Comparison of ENCODE assay signal across 9 cellular contexts in genomic region chr7:69962077-69962855, GRCh38.
DNase-seq lines count a peak whose midpoint lies in the region; ATAC-seq and TF ChIP-seq lines count a peak whose summit lies in the region.
"Had no signal": no experiment of that assay in that cellular context is flagged by ENCODE, and none has a peak within 500 bp of the region (broad histone marks: within the 10 kb centered on the region; RNA-seq: fewer than 3 reads in every experiment).

No MANE protein-coding gene starts in this region.

- H3K9me3 ChIP-seq in CD4-positive, alpha-beta T cell (ENCODE audit: control insufficient read depth, low read length), result no peaks in the 10 kb centered on the region

- no peaks in the 10 kb centered on the region for H3K27me3 ChIP-seq in CD4-positive, alpha-beta T cell (ENCODE audit: control insufficient read depth, insufficient read depth, low read length)

- H3K4me1 Mint-ChIP-seq in CD4-positive, alpha-beta T cell (ENCODE audit: low read depth), result peaks cover 19% of the 10 kb centered on the region
- H3K4me1 Mint-ChIP-seq in memory B cell, result peaks cover 42% of the 10 kb centered on the region

- no peak for ATAC-seq in CD4-positive, alpha-beta T cell (ENCODE audit: poor library complexity)
- ATAC-seq in HG02884 (IDR thresholded peaks at IDR 0.05; ENCODE audit: unreplicated experiment) (peak; percentile 43), memory B cell (ENCODE audit: low read depth) (peak; percentile 5)

- H3K4me3 Mint-ChIP-seq in CD4-positive, alpha-beta T cell, result peak overlapping the region; percentile 12
- H3K4me3 Mint-ChIP-seq in memory B cell, result peak overlapping the region; percentile 44
- H3K4me3 Mint-ChIP-seq: CD14-positive monocyte had no signal

- peak overlapping the region; percentile 79 for H3K27ac Mint-ChIP-seq in CD4-positive, alpha-beta T cell
- peak overlapping the region; percentile 49 for H3K27ac Mint-ChIP-seq in memory B cell
- H3K27ac Mint-ChIP-seq: CD14-positive monocyte had no signal

- H3K9me3 Mint-ChIP-seq in CD4-positive, alpha-beta T cell, result no peaks in the 10 kb centered on the region
- H3K9me3 Mint-ChIP-seq in memory B cell, result no peaks in the 10 kb centered on the region
- H3K9me3 Mint-ChIP-seq: CD14-positive monocyte had no signal

- H3K27ac ChIP-seq in CD4-positive, alpha-beta T cell (ENCODE audit: low read depth, low read length), result no peak overlapping the region
- H3K27ac ChIP-seq in VCaP, result peak overlapping the region; percentile 58

- intact Hi-C loops in CD4-positive, alpha-beta T cell (cut with DNase I, micrococcal nuclease), result no loop called here

- TF ChIP-seq CTCF in CD4-positive, alpha-beta T cell (IDR thresholded peaks at IDR 0.05), result no peak
- TF ChIP-seq CTCF in VCaP (conservative IDR thresholded peaks at IDR 0.05), result no peak

- no peaks in the 10 kb centered on the region for H3K27me3 Mint-ChIP-seq in CD4-positive, alpha-beta T cell
- no peaks in the 10 kb centered on the region for H3K27me3 Mint-ChIP-seq in memory B cell

- H3K36me3 Mint-ChIP-seq in CD4-positive, alpha-beta T cell (ENCODE audit: low read depth), result no peaks in the 10 kb centered on the region
- H3K36me3 Mint-ChIP-seq in memory B cell, result no peaks in the 10 kb centered on the region
- H3K36me3 Mint-ChIP-seq: CD14-positive monocyte had no signal

- POLR2A ChIA-PET in CD4-positive, alpha-beta T cell (lab: Charles Lee), result interaction anchor here (1.0 to 2.0 kb wide), 2 partner anchors 9 to 697 kb away, joined by 3 to 9 read pairs; no protein-coding TSS in a partner anchor

- CTCF ChIA-PET in CD4-positive, alpha-beta T cell (lab: Charles Lee), result interaction anchor here (0.5 kb wide), 1 partner anchor 1261 kb away, joined by 4 read pairs; no protein-coding TSS in a partner anchor

- DNase-seq in CD4-positive, alpha-beta T cell, result no peak
- DNase-seq in memory B cell (ENCODE audit: low spot score in 2 of 2) (no peak), inferior parietal cortex (ENCODE audit: extremely low spot score) (no peak), AML-193 (lab: John Stamatoyannopoulos, UW) (no peak), amniotic stem cell (lab: John Stamatoyannopoulos, UW) (no peak)
- DNase-seq in activated effector memory CD4-positive, alpha-beta T cell treated with anti-CD3 and anti-CD28 coated beads, Interleukin-2, amount 50 U/mL, for 16 hours, result no peak
